Comparison of ENCODE assay signal across 12 cellular contexts in genomic region chr4:186676531-186677158, GRCh38. TPM values are rescaled to one million over a fixed set of nuclear protein-coding genes. Genes with fewer than 3 reads are reported as not detected.
DNase-seq lines count a peak whose midpoint lies in the region; ATAC-seq and TF ChIP-seq lines count a peak whose summit lies in the region.
"Had no signal": no experiment of that assay in that cellular context is flagged by ENCODE, and none has a peak within 500 bp of the region (broad histone marks: within the 10 kb centered on the region; RNA-seq: fewer than 3 reads in every experiment).

No MANE protein-coding gene starts in this region.

- intact Hi-C loops in esophagus muscularis mucosa (cut with DNase I) = no loop called here

- WGBS in esophagus muscularis mucosa = 33% methylated on average over 1 of the region's 1 CpG

- peaks cover 47% of the 10 kb centered on the region for H3K4me1 Mint-ChIP-seq in nephron
- no peaks in the 10 kb centered on the region for H3K4me1 Mint-ChIP-seq in natural killer cell treated with Interleukin-12 subunit alpha and Interleukin-12 subunit beta and Interleukin-15 and Interleukin-18, amount 100 ng/mL, for 72 hours (ENCODE audit: low read depth in 2 of 2)

- peak overlapping the region; percentile 83 to 98 (median 98) for H3K27ac Mint-ChIP-seq in nephron
- no peak overlapping the region for H3K27ac Mint-ChIP-seq in natural killer cell treated with Interleukin-12 subunit alpha and Interleukin-12 subunit beta and Interleukin-15 and Interleukin-18, amount 100 ng/mL, for 72 hours
- H3K27ac Mint-ChIP-seq: dendritic cell treated with granulocyte-macrophage colony-stimulating factor and Interleukin-4, amounts not matched to agents 40 ng/mL and 50 ng/mL, for 4 days had no signal

- H3K4me3 Mint-ChIP-seq in nephron = peak overlapping the region; percentile 37 to 56 (median 38)
- H3K4me3 Mint-ChIP-seq in natural killer cell treated with Interleukin-12 subunit alpha and Interleukin-12 subunit beta and Interleukin-15 and Interleukin-18, amount 100 ng/mL, for 72 hours = no peak overlapping the region
- H3K4me3 Mint-ChIP-seq: dendritic cell treated with granulocyte-macrophage colony-stimulating factor and Interleukin-4, amounts not matched to agents 40 ng/mL and 50 ng/mL, for 4 days had no signal

- ATAC-seq in HG03442 (IDR thresholded peaks at IDR 0.05; ENCODE audit: unreplicated experiment) (no peak), HG03175 (IDR thresholded peaks at IDR 0.05; ENCODE audit: unreplicated experiment) (no peak)
- ATAC-seq in natural killer cell treated with Interleukin-12 subunit alpha and Interleukin-12 subunit beta and Interleukin-15 and Interleukin-18, amount 100 ng/mL, for 72 hours = no peak

- no peaks in the 10 kb centered on the region for H3K36me3 ChIP-seq in esophagus muscularis mucosa
- H3K36me3 ChIP-seq: neutrophil had no signal

- TF ChIP-seq CTCF in esophagus muscularis mucosa (IDR thresholded peaks at IDR 0.05) (no peak), nephron (IDR thresholded peaks at IDR 0.05; ENCODE audit: unreplicated experiment in 3 of 3) (no peak)

- no peaks in the 10 kb centered on the region for H3K9me3 ChIP-seq in esophagus muscularis mucosa
- H3K9me3 ChIP-seq: neutrophil had no signal

- H3K27me3 Mint-ChIP-seq in nephron (ENCODE audit: low read depth) = no peaks in the 10 kb centered on the region
- H3K27me3 Mint-ChIP-seq in natural killer cell treated with Interleukin-12 subunit alpha and Interleukin-12 subunit beta and Interleukin-15 and Interleukin-18, amount 100 ng/mL, for 72 hours = no peaks in the 10 kb centered on the region
- H3K27me3 Mint-ChIP-seq: dendritic cell treated with granulocyte-macrophage colony-stimulating factor and Interleukin-4, amounts not matched to agents 40 ng/mL and 50 ng/mL, for 4 days had no signal

- DNase-seq in AG08396 (ENCODE audit: low spot score) (peak; percentile 58), NCI-H460 (ENCODE audit: extremely low read depth, low read depth) (peak; percentile 17), esophagus muscularis mucosa (ENCODE audit: extremely low spot score) (no peak), activated gamma-delta T cell treated with Interleukin-2 at 50 U/mL for 16 hours (no peak)
- DNase-seq in natural killer cell treated with Interleukin-12 subunit alpha and Interleukin-12 subunit beta and Interleukin-15 and Interleukin-18, amount 100 ng/mL, for 72 hours (ENCODE audit: low spot score) = no peak
- DNase-seq: activated CD4-positive, alpha-beta T cell treated with anti-CD3 and anti-CD28 coated beads for 4 hours; NCI-H69 had no signal

- TF ChIP-seq EP300 in esophagus muscularis mucosa (IDR thresholded peaks at IDR 0.05) = no peak

- H3K36me3 Mint-ChIP-seq in nephron (ENCODE audit: low read depth) = peaks cover 23% of the 10 kb centered on the region
- no peaks in the 10 kb centered on the region for H3K36me3 Mint-ChIP-seq in natural killer cell treated with Interleukin-12 subunit alpha and Interleukin-12 subunit beta and Interleukin-15 and Interleukin-18, amount 100 ng/mL, for 72 hours

- peak overlapping the region; percentile 74 to 77 (median 76) for H3K27ac ChIP-seq in esophagus muscularis mucosa (replicated peaks in 1 of 4)
- H3K27ac ChIP-seq: neutrophil had no signal

- H3K27me3 ChIP-seq in esophagus muscularis mucosa = no peaks in the 10 kb centered on the region
- H3K27me3 ChIP-seq: neutrophil had no signal

- TF ChIP-seq POLR2A in esophagus muscularis mucosa (IDR thresholded peaks at IDR 0.05; ENCODE audit: low read depth) = no peak

- peaks cover 3% of the 10 kb centered on the region for H3K9me3 Mint-ChIP-seq in nephron
- no peaks in the 10 kb centered on the region for H3K9me3 Mint-ChIP-seq in natural killer cell treated with Interleukin-12 subunit alpha and Interleukin-12 subunit beta and Interleukin-15 and Interleukin-18, amount 100 ng/mL, for 72 hours
- H3K9me3 Mint-ChIP-seq: dendritic cell treated with granulocyte-macrophage colony-stimulating factor and Interleukin-4, amounts not matched to agents 40 ng/mL and 50 ng/mL, for 4 days had no signal

- peaks cover 11 to 64% (median 54%) of the 10 kb centered on the region in 4 donors for H3K4me1 ChIP-seq in esophagus muscularis mucosa

- H3K4me3 ChIP-seq in esophagus muscularis mucosa = no peak overlapping the region

RNA-seq across cellular contexts. Expression of gene FAT1, which starts 47.0 kb away (rescaled TPM):
- total RNA-seq in NCI-H460 (2014; rRNA removed; shearing (Covaris generic)) = 83.1 and 87.5 TPM in 2 replicates
- polyA plus RNA-seq in NCI-H460 (2014; cell fraction: nucleus; rRNA removed) = 40.6 and 73.8 TPM in 2 replicates
- 100 to 1,000 TPM; 145 to 244 (median 200) TPM for total RNA-seq in esophagus muscularis mucosa
- total RNA-seq in natural killer cell treated with Interleukin-12 subunit alpha and Interleukin-12 subunit beta and Interleukin-15 and Interleukin-18, amount 100 ng/mL, for 72 hours = not detected

Comparison
In these comparisons a context has a peak if more than half of its experiments do, and no peak if none do; other contexts are left out.
1. DNase-seq: peak in AG08396 (single experiment) and NCI-H460 (single experiment); none in esophagus muscularis mucosa (single experiment), activated gamma-delta T cell treated with Interleukin-2 at 50 U/mL for 16 hours (single experiment) and natural killer cell treated with Interleukin-12 subunit alpha and Interleukin-12 subunit beta and Interleukin-15 and Interleukin-18, amount 100 ng/mL, for 72 hours (single experiment).
2. H3K27ac Mint-ChIP-seq: peak in nephron (3 of 3); none in natural killer cell treated with Interleukin-12 subunit alpha and Interleukin-12 subunit beta and Interleukin-15 and Interleukin-18, amount 100 ng/mL, for 72 hours (0 of 2).
3. RNA of gene FAT1, which starts 47.0 kb away (total RNA-seq): 145 to 244 TPM in esophagus muscularis mucosa and 83.1 to 87.5 TPM in NCI-H460; not detected in natural killer cell treated with Interleukin-12 subunit alpha and Interleukin-12 subunit beta and Interleukin-15 and Interleukin-18, amount 100 ng/mL, for 72 hours; every median in the first group is over 10 times any median in the second.